ENCODE assay signal across 25 cellular contexts in the genomic region with DNA sequence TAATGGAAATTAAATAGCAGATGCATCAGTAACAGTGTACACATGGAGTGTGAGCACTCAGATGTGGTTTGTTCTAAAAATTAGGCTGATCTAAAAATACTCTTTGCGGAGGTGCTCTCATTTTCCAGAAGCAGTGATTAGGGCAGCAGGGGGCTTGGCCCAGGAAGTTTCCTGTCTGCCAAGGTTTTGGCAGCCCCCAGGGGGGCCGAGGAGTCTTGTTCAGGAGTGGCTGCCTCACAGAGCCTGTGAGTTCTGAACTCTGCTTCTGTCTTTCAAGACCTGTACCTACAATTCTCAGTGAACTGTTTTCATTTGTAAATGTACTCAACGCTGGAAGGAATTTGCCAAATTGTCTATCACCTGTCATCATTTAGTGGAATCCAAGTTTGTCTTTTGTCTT.
DNase-seq lines count a peak whose midpoint lies in the region; ATAC-seq, FAIRE-seq and TF ChIP-seq lines count a peak whose summit lies in the region.
"Had no signal": no experiment of that assay in that cellular context is flagged by ENCODE, and none has a peak within 500 bp of the region (broad histone marks: within the 10 kb centered on the region; RNA-seq: fewer than 3 reads in every experiment).

No MANE protein-coding gene starts in this region.

- H3K36me3 Mint-ChIP-seq in WTC11 = no peaks in the 10 kb centered on the region
- H3K36me3 Mint-ChIP-seq in nephron (ENCODE audit: low read depth) = no peaks in the 10 kb centered on the region
- H3K36me3 Mint-ChIP-seq: CD8-positive, alpha-beta T cell had no signal

- peaks cover 18% of the 10 kb centered on the region for H3K4me1 ChIP-seq in BLaER1

- no peak for TF ChIP-seq CTCF in WTC11 (IDR thresholded peaks at IDR 0.05)
- no peak for TF ChIP-seq CTCF in choroid plexus epithelial cell (conservative IDR thresholded peaks at IDR 0.05; ENCODE audit: low read depth, low read length)
- TF ChIP-seq CTCF in nephron (IDR thresholded peaks at IDR 0.05; ENCODE audit: unreplicated experiment in 3 of 3) = no peak

- peak overlapping the region; percentile 64 for H3K4me2 ChIP-seq in BLaER1

- POLR2A ChIA-PET in WTC11 (lab: Charles Lee) = no interaction called here

- H3K27ac ChIP-seq in BLaER1 = 0 out of 2 replicates have a peak overlapping the region, but pooled peaks have one; percentile 21
- H3K27ac ChIP-seq: C4-2B, RWPE1 had no signal

- no peak for ATAC-seq in WTC11
- ATAC-seq: CD8-positive, alpha-beta T cell; HepG2; Panc1 had no signal

- no peaks in the 10 kb centered on the region for H4K20me1 ChIP-seq in BLaER1

- H3K36me3 ChIP-seq in BLaER1 = no peaks in the 10 kb centered on the region

- CTCF ChIA-PET in WTC11 (lab: Charles Lee) = no interaction called here

- no peak overlapping the region for H3K4me3 Mint-ChIP-seq in WTC11
- no peak overlapping the region for H3K4me3 Mint-ChIP-seq in nephron
- H3K4me3 Mint-ChIP-seq: CD8-positive, alpha-beta T cell had no signal

- DNase-seq in WTC11 (ENCODE audit: low spot score) (peak; percentile 20), choroid plexus epithelial cell (ENCODE audit: low read depth) (peak; percentile 58), GM19239 (ENCODE audit: insufficient read length, low spot score) (no peak), NCI-H187 treated with DMSO at 0.1 percent for 48 hours (lab: John Stamatoyannopoulos, UW) (no peak), NCI-H524 treated with DMSO at 0.1 percent for 48 hours (lab: John Stamatoyannopoulos, UW) (no peak), hypothalamus (lab: John Stamatoyannopoulos, UW) (no peak)
- DNase-seq: 8988T; CD8-positive, alpha-beta T cell; DMS79 treated with DMSO at 0.1 percent for 48 hours; Karpas-422; NCI-H1092 treated with DMSO at 0.1 percent for 48 hours; NCI-H1436; NCI-H1930; NCI-H2107; NCI-H524; NCI-H774; NK-92 treated with Interleukin-12 subunit alpha and Interleukin-12 subunit beta, amount 100 ng/mL, for 24 hours; SHP77 had no signal

- no peak overlapping the region for H3K4me3 ChIP-seq in BLaER1
- H3K4me3 ChIP-seq in choroid plexus epithelial cell (ENCODE audit: low read depth, low read length) = no peak overlapping the region

- H3K27me3 ChIP-seq in BLaER1 = no peaks in the 10 kb centered on the region

- H3K9ac ChIP-seq in BLaER1 = no peak overlapping the region

- H3K9me3 Mint-ChIP-seq in WTC11 = peaks cover 7% of the 10 kb centered on the region; the same call in 1 of the 2 replicates
- no peaks in the 10 kb centered on the region for H3K9me3 Mint-ChIP-seq in nephron

- H3K27ac Mint-ChIP-seq in WTC11 (no peak overlapping the region), nephron (peak overlapping the region; percentile 41 to 82 (median 75))
- H3K27ac Mint-ChIP-seq: CD8-positive, alpha-beta T cell had no signal

- H3K4me1 Mint-ChIP-seq in WTC11 (peaks cover 12% of the 10 kb centered on the region), nephron (peaks cover 19% of the 10 kb centered on the region)

- no peaks in the 10 kb centered on the region for H3K9me3 ChIP-seq in BLaER1

- no peak for FAIRE-seq in GM19239 (lab: Jason Lieb, UNC)
- FAIRE-seq: H54, HepG2 had no signal

- H3K27me3 Mint-ChIP-seq in WTC11 (ENCODE audit: low read depth) = no peaks in the 10 kb centered on the region
- peaks cover 3% of the 10 kb centered on the region for H3K27me3 Mint-ChIP-seq in nephron (ENCODE audit: low read depth)

TF ChIP-seq in WTC11, 78 proteins besides CTCF, POLR2A, EP300 and RAD21 (continues in another document):
- TF ChIP-seq, protein P1, sequence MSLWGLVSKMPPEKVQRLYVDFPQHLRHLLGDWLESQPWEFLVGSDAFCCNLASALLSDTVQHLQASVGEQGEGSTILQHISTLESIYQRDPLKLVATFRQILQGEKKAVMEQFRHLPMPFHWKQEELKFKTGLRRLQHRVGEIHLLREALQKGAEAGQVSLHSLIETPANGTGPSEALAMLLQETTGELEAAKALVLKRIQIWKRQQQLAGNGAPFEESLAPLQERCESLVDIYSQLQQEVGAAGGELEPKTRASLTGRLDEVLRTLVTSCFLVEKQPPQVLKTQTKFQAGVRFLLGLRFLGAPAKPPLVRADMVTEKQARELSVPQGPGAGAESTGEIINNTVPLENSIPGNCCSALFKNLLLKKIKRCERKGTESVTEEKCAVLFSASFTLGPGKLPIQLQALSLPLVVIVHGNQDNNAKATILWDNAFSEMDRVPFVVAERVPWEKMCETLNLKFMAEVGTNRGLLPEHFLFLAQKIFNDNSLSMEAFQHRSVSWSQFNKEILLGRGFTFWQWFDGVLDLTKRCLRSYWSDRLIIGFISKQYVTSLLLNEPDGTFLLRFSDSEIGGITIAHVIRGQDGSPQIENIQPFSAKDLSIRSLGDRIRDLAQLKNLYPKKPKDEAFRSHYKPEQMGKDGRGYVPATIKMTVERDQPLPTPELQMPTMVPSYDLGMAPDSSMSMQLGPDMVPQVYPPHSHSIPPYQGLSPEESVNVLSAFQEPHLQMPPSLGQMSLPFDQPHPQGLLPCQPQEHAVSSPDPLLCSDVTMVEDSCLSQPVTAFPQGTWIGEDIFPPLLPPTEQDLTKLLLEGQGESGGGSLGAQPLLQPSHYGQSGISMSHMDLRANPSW (CRISPR knock-in tag; conservative IDR thresholded peaks at IDR 0.05; ENCODE audit: low read depth) = no peak
- TF ChIP-seq RELA (CRISPR knock-in tag; IDR thresholded peaks at IDR 0.05; ENCODE audit: borderline replicate concordance) (no peak), ZNF232 (CRISPR knock-in tag; IDR thresholded peaks at IDR 0.05) (no peak), NR1H2 (CRISPR knock-in tag; IDR thresholded peaks at IDR 0.05) (no peak), SMAD4 (CRISPR knock-in tag; IDR thresholded peaks at IDR 0.05) (no peak), NFYB (CRISPR knock-in tag; conservative IDR thresholded peaks at IDR 0.05; ENCODE audit: low read depth) (no peak), KAT7 (CRISPR knock-in tag; IDR thresholded peaks at IDR 0.05; ENCODE audit: borderline replicate concordance) (no peak)
- TF ChIP-seq, protein P2, sequence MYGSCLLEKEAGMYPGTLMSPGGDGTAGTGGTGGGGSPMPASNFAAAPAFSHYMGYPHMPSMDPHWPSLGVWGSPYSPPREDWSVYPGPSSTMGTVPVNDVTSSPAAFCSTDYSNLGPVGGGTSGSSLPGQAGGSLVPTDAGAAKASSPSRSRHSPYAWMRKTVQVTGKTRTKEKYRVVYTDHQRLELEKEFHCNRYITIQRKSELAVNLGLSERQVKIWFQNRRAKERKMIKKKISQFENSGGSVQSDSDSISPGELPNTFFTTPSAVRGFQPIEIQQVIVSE (CRISPR knock-in tag; IDR thresholded peaks at IDR 0.05; ENCODE audit: borderline replicate concordance) = no peak
- TF ChIP-seq, protein P3, sequence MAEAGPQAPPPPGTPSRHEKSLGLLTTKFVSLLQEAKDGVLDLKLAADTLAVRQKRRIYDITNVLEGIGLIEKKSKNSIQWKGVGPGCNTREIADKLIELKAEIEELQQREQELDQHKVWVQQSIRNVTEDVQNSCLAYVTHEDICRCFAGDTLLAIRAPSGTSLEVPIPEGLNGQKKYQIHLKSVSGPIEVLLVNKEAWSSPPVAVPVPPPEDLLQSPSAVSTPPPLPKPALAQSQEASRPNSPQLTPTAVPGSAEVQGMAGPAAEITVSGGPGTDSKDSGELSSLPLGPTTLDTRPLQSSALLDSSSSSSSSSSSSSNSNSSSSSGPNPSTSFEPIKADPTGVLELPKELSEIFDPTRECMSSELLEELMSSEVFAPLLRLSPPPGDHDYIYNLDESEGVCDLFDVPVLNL (CRISPR knock-in tag; IDR thresholded peaks at IDR 0.05; ENCODE audit: borderline replicate concordance, low read depth) = no peak
- TF ChIP-seq, protein P4, sequence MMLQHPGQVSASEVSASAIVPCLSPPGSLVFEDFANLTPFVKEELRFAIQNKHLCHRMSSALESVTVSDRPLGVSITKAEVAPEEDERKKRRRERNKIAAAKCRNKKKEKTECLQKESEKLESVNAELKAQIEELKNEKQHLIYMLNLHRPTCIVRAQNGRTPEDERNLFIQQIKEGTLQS (CRISPR knock-in tag; conservative IDR thresholded peaks at IDR 0.05) = no peak
- TF ChIP-seq, protein P5, sequence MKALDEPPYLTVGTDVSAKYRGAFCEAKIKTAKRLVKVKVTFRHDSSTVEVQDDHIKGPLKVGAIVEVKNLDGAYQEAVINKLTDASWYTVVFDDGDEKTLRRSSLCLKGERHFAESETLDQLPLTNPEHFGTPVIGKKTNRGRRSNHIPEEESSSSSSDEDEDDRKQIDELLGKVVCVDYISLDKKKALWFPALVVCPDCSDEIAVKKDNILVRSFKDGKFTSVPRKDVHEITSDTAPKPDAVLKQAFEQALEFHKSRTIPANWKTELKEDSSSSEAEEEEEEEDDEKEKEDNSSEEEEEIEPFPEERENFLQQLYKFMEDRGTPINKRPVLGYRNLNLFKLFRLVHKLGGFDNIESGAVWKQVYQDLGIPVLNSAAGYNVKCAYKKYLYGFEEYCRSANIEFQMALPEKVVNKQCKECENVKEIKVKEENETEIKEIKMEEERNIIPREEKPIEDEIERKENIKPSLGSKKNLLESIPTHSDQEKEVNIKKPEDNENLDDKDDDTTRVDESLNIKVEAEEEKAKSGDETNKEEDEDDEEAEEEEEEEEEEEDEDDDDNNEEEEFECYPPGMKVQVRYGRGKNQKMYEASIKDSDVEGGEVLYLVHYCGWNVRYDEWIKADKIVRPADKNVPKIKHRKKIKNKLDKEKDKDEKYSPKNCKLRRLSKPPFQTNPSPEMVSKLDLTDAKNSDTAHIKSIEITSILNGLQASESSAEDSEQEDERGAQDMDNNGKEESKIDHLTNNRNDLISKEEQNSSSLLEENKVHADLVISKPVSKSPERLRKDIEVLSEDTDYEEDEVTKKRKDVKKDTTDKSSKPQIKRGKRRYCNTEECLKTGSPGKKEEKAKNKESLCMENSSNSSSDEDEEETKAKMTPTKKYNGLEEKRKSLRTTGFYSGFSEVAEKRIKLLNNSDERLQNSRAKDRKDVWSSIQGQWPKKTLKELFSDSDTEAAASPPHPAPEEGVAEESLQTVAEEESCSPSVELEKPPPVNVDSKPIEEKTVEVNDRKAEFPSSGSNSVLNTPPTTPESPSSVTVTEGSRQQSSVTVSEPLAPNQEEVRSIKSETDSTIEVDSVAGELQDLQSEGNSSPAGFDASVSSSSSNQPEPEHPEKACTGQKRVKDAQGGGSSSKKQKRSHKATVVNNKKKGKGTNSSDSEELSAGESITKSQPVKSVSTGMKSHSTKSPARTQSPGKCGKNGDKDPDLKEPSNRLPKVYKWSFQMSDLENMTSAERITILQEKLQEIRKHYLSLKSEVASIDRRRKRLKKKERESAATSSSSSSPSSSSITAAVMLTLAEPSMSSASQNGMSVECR (CRISPR knock-in tag; IDR thresholded peaks at IDR 0.05; ENCODE audit: borderline replicate concordance) = no peak

Comparison
In these comparisons a context has a peak if more than half of its experiments do, and no peak if none do; other contexts are left out.
1. DNase-seq: peak in WTC11 (single experiment) and choroid plexus epithelial cell (single experiment); none in GM19239 (single experiment), NCI-H187 treated with DMSO at 0.1 percent for 48 hours (single experiment), NCI-H524 treated with DMSO at 0.1 percent for 48 hours (single experiment) and hypothalamus (0 of 51).